ENCODE assay signal across 8 cellular contexts in the genomic region with DNA sequence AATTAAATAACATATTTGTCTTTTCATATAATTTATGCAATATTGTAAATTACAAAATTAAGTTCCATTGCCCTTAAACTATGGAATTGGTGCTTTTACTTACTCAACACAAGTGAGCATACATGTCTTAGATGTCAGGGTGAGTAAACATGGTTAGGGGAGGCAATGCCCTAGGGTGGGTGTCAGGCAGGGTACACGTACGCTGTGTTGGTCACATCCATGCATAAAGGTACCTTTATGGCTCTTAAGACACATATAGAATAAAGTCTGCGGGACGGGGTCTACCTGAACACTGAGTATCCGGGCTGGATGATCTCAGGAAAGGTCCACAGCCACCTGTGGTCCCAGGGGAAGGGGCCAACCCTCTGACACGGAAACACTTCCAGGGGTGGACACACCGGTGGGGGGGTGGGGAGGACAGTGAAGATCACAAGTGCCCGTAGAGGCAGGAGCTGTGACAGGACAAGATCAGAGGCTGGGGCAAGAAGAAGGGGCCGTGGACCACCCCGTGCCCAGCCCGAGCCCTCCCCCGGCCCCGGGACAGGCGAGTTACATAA. TPM values are rescaled to one million over a fixed set of nuclear protein-coding genes. Genes with fewer than 3 reads are reported as not detected.
DNase-seq lines count a peak whose midpoint lies in the region; ATAC-seq and TF ChIP-seq lines count a peak whose summit lies in the region.

No MANE protein-coding gene starts in this region.

- no peak for TF ChIP-seq POLR2A in uterus (IDR thresholded peaks at IDR 0.05)

- DNase-seq in NCI-H524 (lab: John Stamatoyannopoulos, UW) (peak; percentile 22 to 42), NCI-H524 treated with DMSO at 0.1 percent for 48 hours (lab: John Stamatoyannopoulos, UW) (no peak), SK-N-MC (ENCODE audit: low read depth, low spot score) (no peak), coronary artery (ENCODE audit: low spot score) (no peak), uterus (peak; percentile 16 to 18)
- DNase-seq in NK-92 treated with Interleukin-12 subunit alpha and Interleukin-12 subunit beta, amount 100 ng/mL, for 24 hours (lab: John Stamatoyannopoulos, UW) = no peak

- H3K4me1 ChIP-seq in muscle layer of duodenum (ENCODE audit: control insufficient read depth in 1 of 2, insufficient read depth in 2 of 2, low read length in 2 of 2) = peaks cover 0 to 9% of the 10 kb centered on the region in 2 donors
- no peaks in the 10 kb centered on the region for H3K4me1 ChIP-seq in uterus

- H3K27me3 ChIP-seq in muscle layer of duodenum (ENCODE audit: low read depth, low read length) (no peaks in the 10 kb centered on the region), uterus (no peaks in the 10 kb centered on the region)

- H3K4me3 ChIP-seq in SK-N-MC (peak overlapping the region; percentile 98), coronary artery (peak overlapping the region; percentile 93), muscle layer of duodenum (ENCODE audit: low read depth in 1 of 2, low read length in 2 of 2) (peak overlapping the region; percentile 75 to 100), uterus (peak overlapping the region; percentile 64 to 96)

- peak overlapping the region; percentile 98 for H3K9ac ChIP-seq in SK-N-MC (ENCODE audit: insufficient read length)

- intact Hi-C loops in uterus (cut with DNase I; ENCODE audit: low total_unique reads) = no loop called here

- no peak for TF ChIP-seq CTCF in coronary artery (IDR thresholded peaks at IDR 0.05)
- no peak for TF ChIP-seq CTCF in uterus (IDR thresholded peaks at IDR 0.05)

- H3K9me3 ChIP-seq in SK-N-MC (ENCODE audit: low read depth, low read length) (no peaks in the 10 kb centered on the region), muscle layer of duodenum (ENCODE audit: control insufficient read depth in 1 of 2, low read length in 2 of 2) (no peaks in the 10 kb centered on the region), uterus (no peaks in the 10 kb centered on the region)

- peak; percentile 13 for ATAC-seq in HG03045 (IDR thresholded peaks at IDR 0.05; ENCODE audit: unreplicated experiment)

- peak overlapping the region; percentile 87 for H3K27ac ChIP-seq in SK-N-MC
- H3K27ac ChIP-seq in coronary artery = peak overlapping the region; percentile 41 to 82
- H3K27ac ChIP-seq in muscle layer of duodenum (ENCODE audit: low read length) = no peak overlapping the region
- peak overlapping the region; percentile 72 to 75 for H3K27ac ChIP-seq in uterus

- peaks cover under 1% of the 10 kb centered on the region; the same call in 1 of the 2 replicates for H3K36me3 ChIP-seq in SK-N-MC (ENCODE audit: insufficient read depth, low read length)
- no peaks in the 10 kb centered on the region for H3K36me3 ChIP-seq in muscle layer of duodenum (ENCODE audit: control insufficient read depth in 1 of 2, insufficient read depth in 2 of 2, low read length in 2 of 2)
- no peaks in the 10 kb centered on the region for H3K36me3 ChIP-seq in uterus

RNA-seq across cellular contexts. Expression of a gene that starts 0.7 kb away (rescaled TPM):
- 10 to 100 TPM in 1 of 4 donors, 1 to 10 TPM in 2, under 1 TPM in 1; 0.59 to 15.1 (median 3.9) TPM for total RNA-seq in uterus

Comparison
In these comparisons a context has a peak if more than half of its experiments do, and no peak if none do; other contexts are left out.
1. DNase-seq: peak in NCI-H524 (2 of 2) and uterus (2 of 2); none in NCI-H524 treated with DMSO at 0.1 percent for 48 hours (single experiment), SK-N-MC (single experiment), coronary artery (single experiment) and NK-92 treated with Interleukin-12 subunit alpha and Interleukin-12 subunit beta, amount 100 ng/mL, for 24 hours (single experiment).
2. Peak in every context shown above with its lines, with median percentiles within 50 percentile points of each other: H3K4me3 ChIP-seq.